In the genomic region with DNA sequence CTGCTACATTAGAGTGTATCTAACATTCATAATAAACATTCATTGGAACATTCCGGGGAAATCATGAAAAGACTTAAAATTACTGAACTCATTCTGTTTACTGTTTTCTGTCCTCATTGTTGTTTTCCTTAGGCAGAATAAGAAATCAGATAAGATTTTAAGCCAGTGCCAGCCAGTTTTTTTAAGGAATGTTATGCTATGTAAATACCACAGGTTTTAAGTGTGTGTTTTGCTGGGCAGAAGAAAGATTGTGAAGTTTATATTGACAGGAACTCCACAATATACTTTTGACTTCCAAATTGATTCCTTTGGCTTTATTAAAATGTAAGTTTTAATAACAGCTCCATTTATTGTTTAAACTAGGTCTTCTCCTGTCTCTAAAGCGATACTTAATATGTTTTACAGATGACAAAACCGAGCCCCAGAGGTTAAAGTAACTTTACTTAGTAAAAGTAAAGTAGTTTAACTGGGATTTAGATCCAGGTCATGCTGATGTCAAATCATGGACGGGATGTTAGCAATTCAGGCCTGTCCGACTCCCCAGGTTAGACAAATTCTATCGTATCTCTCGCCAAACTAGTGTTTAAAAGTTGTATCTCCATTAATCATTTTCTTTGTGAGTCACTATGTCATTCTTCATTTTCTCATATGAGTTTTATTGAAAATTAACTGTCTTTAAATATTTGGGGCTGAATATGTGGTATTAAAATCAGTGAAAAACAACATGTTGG, we compare ENCODE assay signal across 8 cellular contexts. TPM values are rescaled to one million over a fixed set of nuclear protein-coding genes. Genes with fewer than 3 reads are reported as not detected.
DNase-seq lines count a peak whose midpoint lies in the region; ATAC-seq and TF ChIP-seq lines count a peak whose summit lies in the region.

No MANE protein-coding gene starts in this region.

- H3K4me3 Mint-ChIP-seq in endodermal cell, result peak overlapping the region; percentile 99

- H3K27ac Mint-ChIP-seq in endodermal cell, result peak overlapping the region; percentile 99

- H3K9me3 ChIP-seq in DND-41 (ENCODE audit: insufficient read depth, low read length, severe bottlenecking), result no peaks in the 10 kb centered on the region
- H3K9me3 ChIP-seq in PC-9 (ENCODE audit: insufficient read depth, low read depth), result no peaks in the 10 kb centered on the region
- H3K9me3 ChIP-seq in endodermal cell (ENCODE audit: control insufficient read depth, low read length), result no peaks in the 10 kb centered on the region
- H3K9me3 ChIP-seq in osteoblast (ENCODE audit: low read depth, low read length), result no peaks in the 10 kb centered on the region

- POLR2A ChIA-PET in PC-9 (lab: Charles Lee; ENCODE audit: unreplicated experiment), result no interaction called here

- CTCF ChIA-PET in PC-9 (lab: Charles Lee), result no interaction called here

- H3K4me1 ChIP-seq in DND-41 (ENCODE audit: insufficient read depth, low read length) (peaks cover 31% of the 10 kb centered on the region), PC-9 (replicated peaks; ENCODE audit: insufficient read depth) (peaks cover 35% of the 10 kb centered on the region), endodermal cell (ENCODE audit: control insufficient read depth, insufficient read depth, low read length) (no peaks in the 10 kb centered on the region), osteoblast (ENCODE audit: insufficient read depth, low read length) (peaks cover 22% of the 10 kb centered on the region)

- intact Hi-C loops in PC-9 (cut with micrococcal nuclease; ENCODE audit: unreplicated experiment), result loop anchor here (5.0 to 10.0 kb wide), 3 partner anchors 75 to 318 kb away; a partner anchor contains a TSS

- H3K79me2 ChIP-seq in DND-41 (ENCODE audit: insufficient read depth, low read length), result peaks cover 67% of the 10 kb centered on the region
- peaks cover 66% of the 10 kb centered on the region for H3K79me2 ChIP-seq in PC-9 (ENCODE audit: low read depth)
- H3K79me2 ChIP-seq in osteoblast (ENCODE audit: insufficient read depth, low read length), result peaks cover 67% of the 10 kb centered on the region

- no peak for ATAC-seq in DND-41 (ENCODE audit: insufficient read depth, low read depth)
- no peak for ATAC-seq in HG03432 (IDR thresholded peaks at IDR 0.05; ENCODE audit: unreplicated experiment)

- H3K4me2 ChIP-seq in DND-41 (ENCODE audit: insufficient read depth, low read length) (peak overlapping the region; percentile 78), PC-9 (peak overlapping the region; percentile 89), osteoblast (ENCODE audit: insufficient read depth, low read length) (peak overlapping the region; percentile 87)

- peaks cover 34% of the 10 kb centered on the region for H4K20me1 ChIP-seq in DND-41 (ENCODE audit: insufficient read depth, low read length)
- peaks cover 19% of the 10 kb centered on the region for H4K20me1 ChIP-seq in PC-9 (ENCODE audit: insufficient read depth)
- peaks cover 19% of the 10 kb centered on the region for H4K20me1 ChIP-seq in osteoblast (ENCODE audit: insufficient read depth, low read length)

- TF ChIP-seq CTCF in DND-41 (IDR thresholded peaks at IDR 0.05; ENCODE audit: borderline replicate concordance, extremely low read depth, low read length, poor library complexity, severe bottlenecking) (no peak), PC-9 (conservative IDR thresholded peaks at IDR 0.05) (no peak), endodermal cell (conservative IDR thresholded peaks at IDR 0.05) (no peak), osteoblast (IDR thresholded peaks at IDR 0.05; ENCODE audit: extremely low read depth, low read depth, low read length) (no peak)

- peak overlapping the region; percentile 88 for H3K4me3 ChIP-seq in DND-41 (ENCODE audit: low read depth in 1 of 2, low read length in 2 of 2)
- H3K4me3 ChIP-seq in PC-9, result peak overlapping the region; percentile 83
- peak overlapping the region; percentile 95 for H3K4me3 ChIP-seq in endodermal cell (ENCODE audit: low read length)
- peak overlapping the region; percentile 99 for H3K4me3 ChIP-seq in osteoblast (ENCODE audit: insufficient read depth, low read length)

- H3K9ac ChIP-seq in DND-41 (ENCODE audit: low read depth, low read length) (peak overlapping the region; percentile 78), endodermal cell (ENCODE audit: extremely low read depth, low read length, poor library complexity, severe bottlenecking) (peak overlapping the region; percentile 96)

- H2AFZ ChIP-seq in DND-41 (ENCODE audit: low read depth, low read length) (no peak overlapping the region), PC-9 (no peak overlapping the region), osteoblast (ENCODE audit: low read length) (no peak overlapping the region)

- H3K27ac ChIP-seq in DND-41 (ENCODE audit: low read length) (peak overlapping the region; percentile 12; the same call in 1 of the 2 replicates), PC-9 (peak overlapping the region; percentile 88), endodermal cell (ENCODE audit: low read depth, low read length) (peak overlapping the region; percentile 88), osteoblast (ENCODE audit: low read depth, low read length) (peak overlapping the region; percentile 83)

- WGBS in endodermal cell (ENCODE audit: insufficient coverage in 1 of 2, insufficient read length in 1 of 2), 2 experiments, result 58 to 60% methylated on average over 3 to 7 of the region's 7 CpGs

- peaks cover 4% of the 10 kb centered on the region for H3K9me3 Mint-ChIP-seq in endodermal cell

- H3F3A ChIP-seq in PC-9 (ENCODE audit: insufficient read depth, low read depth), result peaks cover 53% of the 10 kb centered on the region

- H3K36me3 ChIP-seq in DND-41 (ENCODE audit: insufficient read depth, low read length) (peaks cover 5% of the 10 kb centered on the region; the same call in 1 of the 2 replicates), PC-9 (ENCODE audit: low read depth) (0 out of 2 replicates have a peak, but pooled peaks cover 7% of the 10 kb centered on the region), endodermal cell (ENCODE audit: control insufficient read depth, insufficient read depth, low read length) (peaks cover 9% of the 10 kb centered on the region), osteoblast (ENCODE audit: insufficient read depth, low read length) (no peaks in the 10 kb centered on the region)

- DNase-seq in DND-41 (no peak), PC-9 (peak in 1 of 2 experiments; percentile 35), endodermal cell (peak; percentile 14), osteoblast (ENCODE audit: insufficient read length, low spot score, missing footprints) (peak; percentile 36), NCI-H526 treated with DMSO at 0.1 percent for 48 hours (lab: John Stamatoyannopoulos, UW) (no peak), DMS79 (lab: John Stamatoyannopoulos, UW) (no peak)
- no peak for DNase-seq in stimulated activated CD4-positive, alpha-beta T cell treated with anti-CD3 and anti-CD28 coated beads, Interleukin-1b, Interleukin-23, amount 100 ng/mL, for 48 hours

- no peaks in the 10 kb centered on the region for H3K27me3 ChIP-seq in DND-41 (ENCODE audit: insufficient read depth, low read length, poor library complexity)
- H3K27me3 ChIP-seq in PC-9 (ENCODE audit: insufficient read depth, low read depth), result no peaks in the 10 kb centered on the region
- no peaks in the 10 kb centered on the region for H3K27me3 ChIP-seq in endodermal cell (ENCODE audit: control insufficient read depth, insufficient read depth, low read length, poor library complexity, severe bottlenecking)
- H3K27me3 ChIP-seq in osteoblast (ENCODE audit: insufficient read depth, low read length), result no peaks in the 10 kb centered on the region

- no TSS peak for BruUV-seq in PC-9 (replicated peaks; lab: Mats Ljungman, UMichigan)

- H3K4me1 Mint-ChIP-seq in endodermal cell, result peaks cover 10% of the 10 kb centered on the region

- H3K9me2 ChIP-seq in PC-9 (ENCODE audit: insufficient read depth), result no peaks in the 10 kb centered on the region

- peaks cover 5% of the 10 kb centered on the region for H3K36me3 Mint-ChIP-seq in endodermal cell (ENCODE audit: low read depth)

- H3K27me3 Mint-ChIP-seq in endodermal cell (ENCODE audit: insufficient read depth), result no peaks in the 10 kb centered on the region

RNA-seq across cellular contexts. Expression of a gene that starts 1.8 kb away (rescaled TPM):
- 49.2 and 74.2 TPM in 2 replicates for total RNA-seq in PC-9 (2021)
- 100 to 1,000 TPM in 1 of 2 donors, 10 to 100 TPM in 1; 91.7 to 106 TPM for total RNA-seq in endodermal cell
- 32.8 TPM for polyA plus RNA-seq in endodermal cell (2013, experiment 1 of 2)
- 32.1 TPM for polyA plus RNA-seq in endodermal cell (2013, experiment 2 of 2)
- total RNA-seq in osteoblast, result 36.5 and 37.6 TPM in 2 replicates

RNA-seq across cellular contexts. Expression of a gene that starts 6.0 kb away (rescaled TPM):
- not detected in 2 replicates for total RNA-seq in PC-9 (2021)
- not detected for total RNA-seq in endodermal cell
- not detected for polyA plus RNA-seq in endodermal cell (2013, experiment 1 of 2)
- polyA plus RNA-seq in endodermal cell (2013, experiment 2 of 2), result not detected
- total RNA-seq in osteoblast, result not detected in 2 replicates

Comparison
In these comparisons a context has a peak if more than half of its experiments do, and no peak if none do; other contexts are left out.
1. DNase-seq: peak in endodermal cell (single experiment) and osteoblast (single experiment); none in DND-41 (single experiment), stimulated activated CD4-positive, alpha-beta T cell treated with anti-CD3 and anti-CD28 coated beads, Interleukin-1b, Interleukin-23, amount 100 ng/mL, for 48 hours (single experiment), NCI-H526 treated with DMSO at 0.1 percent for 48 hours (single experiment) and DMS79 (single experiment).
2. H3K27ac ChIP-seq: peak in every context shown above with its lines; median percentile 88 in PC-9; 88 in endodermal cell; 83 in osteoblast; 12 in DND-41.
3. Peak in every context shown above with its lines, with median percentiles within 50 percentile points of each other: H3K4me2 ChIP-seq and H3K4me3 ChIP-seq.